Comparison of ENCODE assay signal across 15 cellular contexts in genomic region chr5:127898551-127899213, GRCh38.
DNase-seq lines count a peak whose midpoint lies in the region; ATAC-seq, FAIRE-seq and TF ChIP-seq lines count a peak whose summit lies in the region.
"Had no signal": no experiment of that assay in that cellular context is flagged by ENCODE, and none has a peak within 500 bp of the region (broad histone marks: within the 10 kb centered on the region; RNA-seq: fewer than 3 reads in every experiment).

No MANE protein-coding gene starts in this region.

- H3K9me3 Mint-ChIP-seq in T-helper 2 cell treated with Interferon-gamma antibody and Interleukin-4, amounts not matched to agents 5 μg/mL and 100 μg/mL, for 36 hours: no peaks in the 10 kb centered on the region

- H3K9me3 ChIP-seq in AG04450 (ENCODE audit: control insufficient read depth, insufficient read depth, low read length): no peaks in the 10 kb centered on the region

- H3K4me3 Mint-ChIP-seq in T-helper 2 cell treated with Interferon-gamma antibody and Interleukin-4, amounts not matched to agents 5 μg/mL and 100 μg/mL, for 36 hours: no peak overlapping the region

- no peaks in the 10 kb centered on the region for H3K4me1 Mint-ChIP-seq in T-helper 2 cell treated with Interferon-gamma antibody and Interleukin-4, amounts not matched to agents 5 μg/mL and 100 μg/mL, for 36 hours (ENCODE audit: low read depth)

- DNase-seq in AG04450 (ENCODE audit: low read depth, low spot score) (no peak), GM18507 (ENCODE audit: extremely low spot score, insufficient read length, low read depth) (no peak), fibroblast of villous mesenchyme (ENCODE audit: low read depth) (peak; percentile 9), G401 (ENCODE audit: low spot score) (no peak), NCI-H2107 treated with DMSO at 0.1 percent for 48 hours (lab: John Stamatoyannopoulos, UW; ENCODE audit: unreplicated experiment) (no peak)
- peak; percentile 23 for DNase-seq in T-helper 2 cell treated with Interferon-gamma antibody and Interleukin-4, amounts not matched to agents 5 μg/mL and 100 μg/mL, for 36 hours (ENCODE audit: low spot score)
- DNase-seq: EL; kidney glomerular epithelial cell; NCI-H524 treated with DMSO at 0.1 percent for 48 hours; RPMI8226; stimulated activated naive CD4-positive, alpha-beta T cell treated with Interleukin-2 at 50 U/mL for 16 hours; T1000 had no signal

- H3K27me3 Mint-ChIP-seq in T-helper 2 cell treated with Interferon-gamma antibody and Interleukin-4, amounts not matched to agents 5 μg/mL and 100 μg/mL, for 36 hours (ENCODE audit: low read depth): no peaks in the 10 kb centered on the region
- H3K27me3 Mint-ChIP-seq: progenitor cell of endocrine pancreas had no signal

- TF ChIP-seq CTCF in AG04450 (IDR thresholded peaks at IDR 0.05; ENCODE audit: low read depth, low read length): 0 out of 2 replicates have a peak, but pooled peaks have one; percentile 11
- TF ChIP-seq CTCF in fibroblast of villous mesenchyme (IDR thresholded peaks at IDR 0.05; ENCODE audit: insufficient read depth, low read depth, low read length): no peak

- FAIRE-seq in GM18507 (lab: Jason Lieb, UNC): peak; percentile 31

- no peak overlapping the region for H3K4me3 ChIP-seq in AG04450 (ENCODE audit: low read depth, low read length)
- no peak overlapping the region for H3K4me3 ChIP-seq in fibroblast of villous mesenchyme (ENCODE audit: low read depth, low read length)

- in situ Hi-C loops in G401 (cut with HindIII; ENCODE audit: low sequenced_read_pairs): no loop called here

- H3K36me3 Mint-ChIP-seq in T-helper 2 cell treated with Interferon-gamma antibody and Interleukin-4, amounts not matched to agents 5 μg/mL and 100 μg/mL, for 36 hours (ENCODE audit: low read depth): no peaks in the 10 kb centered on the region

- CTCF ChIA-PET in AG04450 (lab: Charles Lee): interaction anchor here (0.8 to 1.5 kb wide), 7 partner anchors 10 to 337 kb away, joined by 3 to 5 read pairs (median 4); no protein-coding TSS in a partner anchor

- ATAC-seq in GM19455 (IDR thresholded peaks at IDR 0.05; ENCODE audit: unreplicated experiment): no peak

- no peak overlapping the region for H3K27ac Mint-ChIP-seq in T-helper 2 cell treated with Interferon-gamma antibody and Interleukin-4, amounts not matched to agents 5 μg/mL and 100 μg/mL, for 36 hours
- H3K27ac Mint-ChIP-seq: progenitor cell of endocrine pancreas had no signal

- H3K27ac ChIP-seq in AG04450 (ENCODE audit: low read depth, low read length): no peak overlapping the region
- H3K27ac ChIP-seq: C4-2B had no signal

- H3K27me3 ChIP-seq in AG04450 (ENCODE audit: control insufficient read depth, insufficient read depth, low read length): no peaks in the 10 kb centered on the region

- POLR2A ChIA-PET in AG04450 (lab: Yijun Ruan, JAX): no interaction called here

Comparison
In these comparisons a context has a peak if more than half of its experiments do, and no peak if none do; other contexts are left out.
1. DNase-seq: peak in T-helper 2 cell treated with Interferon-gamma antibody and Interleukin-4, amounts not matched to agents 5 μg/mL and 100 μg/mL, for 36 hours (single experiment) and fibroblast of villous mesenchyme (single experiment); none in AG04450 (single experiment), GM18507 (single experiment), G401 (single experiment) and NCI-H2107 treated with DMSO at 0.1 percent for 48 hours (single experiment).